ENCODE assay signal across 8 cellular contexts in genomic region chr22:28829358-28830181, GRCh38. TPM values are rescaled to one million over a fixed set of nuclear protein-coding genes. Genes with fewer than 3 reads are reported as not detected.
DNase-seq lines count a peak whose midpoint lies in the region; ATAC-seq, FAIRE-seq and TF ChIP-seq lines count a peak whose summit lies in the region.

No MANE protein-coding gene starts in this region.

- H3K27ac ChIP-seq in foreskin keratinocyte, result no peak overlapping the region
- H3K27ac ChIP-seq in stomach, result peak overlapping the region; percentile 37 to 63 (median 54)

- intact Hi-C loops in stomach (cut with DNase I; ENCODE audit: low total_unique reads), result no loop called here

- no peaks in the 10 kb centered on the region for H3K27me3 ChIP-seq in foreskin keratinocyte
- H3K27me3 ChIP-seq in stomach, result no peaks in the 10 kb centered on the region

- ATAC-seq in foreskin keratinocyte (peak; percentile 61), GM19397 (IDR thresholded peaks at IDR 0.05; ENCODE audit: unreplicated experiment) (no peak)

- DNase-seq in D721Med (ENCODE audit: insufficient read length, low spot score), result no peak
- peak; percentile 90 for DNase-seq in HT-29 (ENCODE audit: low spot score)
- DNase-seq in RPMI8226, result peak; percentile 88
- DNase-seq in activated T-helper 9 cell treated with anti-CD3 and anti-CD28 coated beads, Interleukin-2, amount 50 U/mL, for 16 hours (ENCODE audit: low read depth), result peak; percentile 56
- peak in 1 of 2 donors; percentile 43 for DNase-seq in foreskin keratinocyte
- DNase-seq in non-pigmented ciliary epithelial cell (ENCODE audit: low read depth), result peak; percentile 36
- peak; percentile 86 for DNase-seq in stomach

- no peaks in the 10 kb centered on the region for H3K36me3 ChIP-seq in stomach

- no peak overlapping the region for H3K4me3 ChIP-seq in stomach

- H3K4me1 ChIP-seq in foreskin keratinocyte (no peaks in the 10 kb centered on the region), stomach (peaks cover 9 to 34% (median 22%) of the 10 kb centered on the region in 4 donors)

- no peak for TF ChIP-seq EP300 in stomach (IDR thresholded peaks at IDR 0.05)

- H3K9me3 ChIP-seq in stomach, result no peaks in the 10 kb centered on the region

- FAIRE-seq in D721Med (lab: Jason Lieb, UNC), result no peak

- 19 to 27% (median 25%) methylated on average over 12 of the region's 12 CpGs for WGBS in stomach, 5 donors

- TF ChIP-seq CTCF in D721Med (IDR thresholded peaks at IDR 0.05; ENCODE audit: insufficient read depth, missing control alignments) (peak; percentile 95), foreskin keratinocyte (conservative IDR thresholded peaks at IDR 0.05) (peak; percentile 97), stomach (IDR thresholded peaks at IDR 0.05) (peak in 6 of 7 experiments; percentile 4 to 98 (median 97))

- no peak for TF ChIP-seq POLR2A in stomach (IDR thresholded peaks at IDR 0.05)

RNA-seq across cellular contexts. Expression of gene XBP1, which starts 29.2 kb away (rescaled TPM):
- total RNA-seq in HT-29 (2014; rRNA removed; shearing (Covaris generic)), result 598 and 686 TPM in 2 replicates
- total RNA-seq in foreskin keratinocyte, result 107 and 139 TPM in 2 replicates
- 88.5 and 106 TPM in 2 replicates for polyA plus RNA-seq in foreskin keratinocyte
- total RNA-seq in stomach, result 100 to 1,000 TPM; 134 to 612 (median 387) TPM
- polyA plus RNA-seq in stomach, result 100 to 1,000 TPM; 193 to 230 (median 214) TPM

RNA-seq across cellular contexts. Expression of gene ZNRF3, which starts 53.8 kb away (rescaled TPM):
- 70.2 and 81.8 TPM in 2 replicates for total RNA-seq in HT-29 (2014; rRNA removed; shearing (Covaris generic))
- total RNA-seq in foreskin keratinocyte (5.9 and 6.7 TPM in 2 replicates), stomach (10 to 100 TPM in 1 of 5 donors, 1 to 10 TPM in 4; 1.8 to 52.7 (median 6.4) TPM)
- polyA plus RNA-seq in foreskin keratinocyte (1.6 and 2.1 TPM in 2 replicates), stomach (1 to 10 TPM; 1.4 to 2.9 (median 1.7) TPM)

RNA-seq across cellular contexts. Expression of gene CCDC117, which starts 57.1 kb away (rescaled TPM):
- 7.2 and 8.2 TPM in 2 replicates for total RNA-seq in HT-29 (2014; rRNA removed; shearing (Covaris generic))
- 12.6 and 15.4 TPM in 2 replicates for total RNA-seq in foreskin keratinocyte
- polyA plus RNA-seq in foreskin keratinocyte, result 4.5 and 6.2 TPM in 2 replicates
- 10 to 100 TPM; 11.7 to 28.6 (median 16.2) TPM for total RNA-seq in stomach
- 10 to 100 TPM in 2 of 3 donors, 1 to 10 TPM in 1; 7.1 to 15.1 (median 10.1) TPM for polyA plus RNA-seq in stomach
